Comparison of ENCODE assay signal across 12 cellular contexts in the genomic region with DNA sequence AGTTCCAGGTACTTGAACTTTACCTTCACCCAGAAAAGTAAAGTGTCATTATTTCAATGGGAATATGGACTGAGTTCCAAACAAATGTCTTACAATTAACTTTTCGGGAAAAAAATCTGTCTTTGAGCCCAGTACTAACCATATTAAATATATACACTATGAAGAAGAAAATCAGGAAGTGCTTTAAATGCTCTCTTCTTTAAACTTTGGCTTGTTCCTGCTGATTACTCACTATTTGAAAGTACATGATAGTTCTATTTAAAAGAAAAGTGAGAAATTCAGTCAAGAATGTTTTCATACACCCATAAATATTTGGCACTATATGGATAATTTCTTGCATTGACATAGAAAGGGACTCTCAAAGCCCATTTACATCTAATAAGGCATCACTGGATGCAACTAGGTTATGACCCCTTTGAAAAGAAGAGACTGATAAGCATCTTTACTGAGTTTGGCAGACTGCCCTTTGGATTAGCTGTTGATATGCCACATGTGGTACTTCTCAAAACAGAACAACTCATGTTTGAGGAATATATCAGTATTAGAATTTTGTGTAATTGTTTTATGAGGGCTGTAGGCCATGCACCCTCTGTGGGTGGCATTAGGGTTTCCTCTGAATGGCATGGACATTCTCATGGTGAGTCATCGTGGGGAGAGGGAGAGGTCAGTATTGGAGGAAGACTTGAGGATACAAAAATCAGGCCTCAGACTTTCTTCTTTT. TPM values are rescaled to one million over a fixed set of nuclear protein-coding genes. Genes with fewer than 3 reads are reported as not detected.
A peak's percentile ranks its signal among the peaks of the same experiment; 100 is the strongest.
DNase-seq lines count a peak whose midpoint lies in the region; ATAC-seq lines count a peak whose summit lies in the region.
"Had no signal": no experiment of that assay in that cellular context is flagged by ENCODE, and none has a peak within 500 bp of the region (broad histone marks: within the 10 kb centered on the region; RNA-seq: fewer than 3 reads in every experiment).

No MANE protein-coding gene starts in this region.

- no peaks in the 10 kb centered on the region for H3K4me1 Mint-ChIP-seq in activated CD4-positive, alpha-beta T cell treated with anti-CD3 and anti-CD28 coated beads, Interleukin-2, amount 10 ng/mL, durations not matched to agents 7 days and 5 days
- H3K4me1 Mint-ChIP-seq: activated CD8-positive, alpha-beta memory T cell treated with anti-CD3 and anti-CD28 coated beads, Interleukin-2, amount 10 ng/mL, durations not matched to agents 7 days and 5 days; activated naive CD4-positive, alpha-beta T cell treated with anti-CD3 and anti-CD28 coated beads, Interleukin-2, amount 50 U/mL, for 24 hours had no signal

- DNase-seq in DMS79 (lab: John Stamatoyannopoulos, UW) (peak; percentile 62), HT1080 (ENCODE audit: low read depth) (peak; percentile 40), astrocyte of the hippocampus (ENCODE audit: low read depth, low spot score) (peak; percentile 34), myocyte (ENCODE audit: low read depth) (peak; percentile 32)
- no peak for DNase-seq in effector CD4-positive, alpha-beta T cell
- no peak for DNase-seq in activated CD4-positive, alpha-beta T cell treated with anti-CD3 and anti-CD28 coated beads, Interleukin-2, amount 10 ng/mL, durations not matched to agents 7 days and 5 days
- DNase-seq: activated CD8-positive, alpha-beta memory T cell treated with anti-CD3 and anti-CD28 coated beads, Interleukin-2, amount 10 ng/mL, durations not matched to agents 7 days and 5 days; NCI-H146; SIG-M5; spleen had no signal

- H3K36me3 Mint-ChIP-seq in activated CD4-positive, alpha-beta T cell treated with anti-CD3 and anti-CD28 coated beads, Interleukin-2, amount 10 ng/mL, durations not matched to agents 7 days and 5 days (ENCODE audit: low read depth), result no peaks in the 10 kb centered on the region
- H3K36me3 Mint-ChIP-seq: activated CD8-positive, alpha-beta memory T cell treated with anti-CD3 and anti-CD28 coated beads, Interleukin-2, amount 10 ng/mL, durations not matched to agents 7 days and 5 days; activated naive CD4-positive, alpha-beta T cell treated with anti-CD3 and anti-CD28 coated beads, Interleukin-2, amount 50 U/mL, for 24 hours had no signal

- H3K4me3 Mint-ChIP-seq in activated CD4-positive, alpha-beta T cell treated with anti-CD3 and anti-CD28 coated beads, Interleukin-2, amount 10 ng/mL, durations not matched to agents 7 days and 5 days, result no peak overlapping the region
- H3K4me3 Mint-ChIP-seq: activated CD8-positive, alpha-beta memory T cell treated with anti-CD3 and anti-CD28 coated beads, Interleukin-2, amount 10 ng/mL, durations not matched to agents 7 days and 5 days; activated naive CD4-positive, alpha-beta T cell treated with anti-CD3 and anti-CD28 coated beads, Interleukin-2, amount 50 U/mL, for 24 hours had no signal

- no peak for ATAC-seq in GM21723 (IDR thresholded peaks at IDR 0.05; ENCODE audit: unreplicated experiment)
- ATAC-seq: activated CD8-positive, alpha-beta memory T cell treated with anti-CD3 and anti-CD28 coated beads, Interleukin-2, amount 10 ng/mL, durations not matched to agents 7 days and 5 days had no signal

- POLR2A ChIA-PET in activated CD4-positive, alpha-beta T cell treated with anti-CD3 and anti-CD28 coated beads, Interleukin-2, amount 10 ng/mL, durations not matched to agents 7 days and 5 days (lab: Charles Lee), result no interaction called here

- H3K9me3 Mint-ChIP-seq in activated CD4-positive, alpha-beta T cell treated with anti-CD3 and anti-CD28 coated beads, Interleukin-2, amount 10 ng/mL, durations not matched to agents 7 days and 5 days, result peaks cover 3% of the 10 kb centered on the region
- H3K9me3 Mint-ChIP-seq: activated naive CD4-positive, alpha-beta T cell treated with anti-CD3 and anti-CD28 coated beads, Interleukin-2, amount 50 U/mL, for 24 hours had no signal

- H3K27me3 Mint-ChIP-seq in activated CD4-positive, alpha-beta T cell treated with anti-CD3 and anti-CD28 coated beads, Interleukin-2, amount 10 ng/mL, durations not matched to agents 7 days and 5 days, result peaks cover 12% of the 10 kb centered on the region

- CTCF ChIA-PET in activated CD4-positive, alpha-beta T cell treated with anti-CD3 and anti-CD28 coated beads, Interleukin-2, amount 10 ng/mL, durations not matched to agents 7 days and 5 days (lab: Charles Lee), result no interaction called here

- no peak overlapping the region for H3K27ac Mint-ChIP-seq in activated CD4-positive, alpha-beta T cell treated with anti-CD3 and anti-CD28 coated beads, Interleukin-2, amount 10 ng/mL, durations not matched to agents 7 days and 5 days
- H3K27ac Mint-ChIP-seq: activated CD8-positive, alpha-beta memory T cell treated with anti-CD3 and anti-CD28 coated beads, Interleukin-2, amount 10 ng/mL, durations not matched to agents 7 days and 5 days; activated naive CD4-positive, alpha-beta T cell treated with anti-CD3 and anti-CD28 coated beads, Interleukin-2, amount 50 U/mL, for 24 hours had no signal

RNA-seq across cellular contexts. Expression of a gene that starts 25.0 kb away (rescaled TPM):
- 6.6 and 7.3 TPM in 2 replicates for total RNA-seq in HT1080 (2014; rRNA removed; shearing (Covaris generic))
- 4.3 and 6.8 TPM in 2 replicates for polyA plus RNA-seq in HT1080 (2015; cell fraction: cytosol; rRNA removed)
- 22.9 and 23.9 TPM in 2 replicates for polyA plus RNA-seq in HT1080 (2015; cell fraction: nucleus; rRNA removed)
- total RNA-seq in myocyte, result 7.5 and 12.8 TPM in 2 replicates
- 3.8 TPM for polyA plus RNA-seq in myocyte (2012)
- 10 to 100 TPM; 17.8 to 17.9 TPM for total RNA-seq in activated CD4-positive, alpha-beta T cell treated with anti-CD3 and anti-CD28 coated beads, Interleukin-2, amount 10 ng/mL, durations not matched to agents 7 days and 5 days

Comparison
In these comparisons a context has a peak if more than half of its experiments do, and no peak if none do; other contexts are left out.
1. DNase-seq: peak in DMS79 (single experiment), HT1080 (single experiment), astrocyte of the hippocampus (single experiment) and myocyte (single experiment); none in effector CD4-positive, alpha-beta T cell (single experiment) and activated CD4-positive, alpha-beta T cell treated with anti-CD3 and anti-CD28 coated beads, Interleukin-2, amount 10 ng/mL, durations not matched to agents 7 days and 5 days (single experiment).